9 cellular contexts compared by ENCODE assay signal in genomic region chr2:238159676-238160205, GRCh38. TPM values are rescaled to one million over a fixed set of nuclear protein-coding genes. Genes with fewer than 3 reads are reported as not detected.
DNase-seq lines count a peak whose midpoint lies in the region; ATAC-seq, FAIRE-seq and TF ChIP-seq lines count a peak whose summit lies in the region.
"Had no signal": no experiment of that assay in that cellular context is flagged by ENCODE, and none has a peak within 500 bp of the region (broad histone marks: within the 10 kb centered on the region; RNA-seq: fewer than 3 reads in every experiment).

No MANE protein-coding gene starts in this region.

- TF ChIP-seq CTCF in Panc1 (IDR thresholded peaks at IDR 0.05) = no peak
- TF ChIP-seq CTCF in epithelial cell of proximal tubule (conservative IDR thresholded peaks at IDR 0.05; ENCODE audit: low read depth, low read length) = no peak

- peaks cover 51% of the 10 kb centered on the region for H3K27me3 Mint-ChIP-seq in activated CD8-positive, alpha-beta memory T cell treated with anti-CD3 and anti-CD28 coated beads, Interleukin-2, amount 10 ng/mL, durations not matched to agents 7 days and 5 days

- H3K36me3 Mint-ChIP-seq in activated CD8-positive, alpha-beta memory T cell treated with anti-CD3 and anti-CD28 coated beads, Interleukin-2, amount 10 ng/mL, durations not matched to agents 7 days and 5 days = no peaks in the 10 kb centered on the region

- H3K36me3 ChIP-seq in Panc1 (ENCODE audit: control insufficient read depth, insufficient read depth, low read length) = no peaks in the 10 kb centered on the region

- POLR2A ChIA-PET in Panc1 (lab: Charles Lee) = interaction anchor here (0.6 kb wide), 1 partner anchor 81 kb away, joined by 3 read pairs; no protein-coding TSS in a partner anchor

- H3K4me1 Mint-ChIP-seq in activated CD8-positive, alpha-beta memory T cell treated with anti-CD3 and anti-CD28 coated beads, Interleukin-2, amount 10 ng/mL, durations not matched to agents 7 days and 5 days = peaks cover 4% of the 10 kb centered on the region

- H3K27ac ChIP-seq in Panc1 (ENCODE audit: low read length) = no peak overlapping the region

- CTCF ChIA-PET in activated CD8-positive, alpha-beta memory T cell treated with anti-CD3 and anti-CD28 coated beads, Interleukin-2, amount 10 ng/mL, durations not matched to agents 7 days and 5 days (lab: Charles Lee) = interaction anchor here (1.2 to 2.9 kb wide), 4 partner anchors 18 to 104 kb away, joined by 3 to 31 read pairs (median 3); no protein-coding TSS in a partner anchor
- CTCF ChIA-PET in Panc1 (lab: Charles Lee) = interaction anchor here (0.6 to 0.7 kb wide), 3 partner anchors 33 to 587 kb away, joined by 3 read pairs; no protein-coding TSS in a partner anchor

- intact Hi-C loops in Panc1 (cut with micrococcal nuclease; ENCODE audit: unreplicated experiment) = no loop called here

- peak overlapping the region; percentile 39 for H3K4me3 Mint-ChIP-seq in activated CD8-positive, alpha-beta memory T cell treated with anti-CD3 and anti-CD28 coated beads, Interleukin-2, amount 10 ng/mL, durations not matched to agents 7 days and 5 days

- peak overlapping the region; percentile 45 to 63 for H3K4me3 ChIP-seq in Panc1 (ENCODE audit: low read depth in 2 of 2, low read length in 2 of 2)
- peak overlapping the region; percentile 62 for H3K4me3 ChIP-seq in epithelial cell of proximal tubule (ENCODE audit: low read depth, low read length)
- peak overlapping the region; percentile 48 for H3K4me3 ChIP-seq in skeletal muscle cell (ENCODE audit: low read depth, low read length)

- DNase-seq in activated CD8-positive, alpha-beta memory T cell treated with anti-CD3 and anti-CD28 coated beads, Interleukin-2, amount 10 ng/mL, durations not matched to agents 7 days and 5 days = no peak
- DNase-seq in activated CD8-positive, alpha-beta memory T cell treated with anti-CD3 and anti-CD28 coated beads for 24 hours = no peak
- DNase-seq in Panc1 (ENCODE audit: low read depth, low spot score) = no peak
- DNase-seq in epithelial cell of proximal tubule (ENCODE audit: low read depth) = no peak
- DNase-seq in skeletal muscle cell (ENCODE audit: low read depth) = no peak
- DNase-seq in hippocampal formation (lab: John Stamatoyannopoulos, UW) = no peak
- DNase-seq in RCC 7860 (ENCODE audit: low spot score) = no peak
- DNase-seq in C1 segment of cervical spinal cord (lab: John Stamatoyannopoulos, UW) = no peak
- DNase-seq: NCI-H524 treated with DMSO at 0.1 percent for 48 hours had no signal

- H3K9me3 Mint-ChIP-seq in activated CD8-positive, alpha-beta memory T cell treated with anti-CD3 and anti-CD28 coated beads, Interleukin-2, amount 10 ng/mL, durations not matched to agents 7 days and 5 days (ENCODE audit: low read depth) = no peaks in the 10 kb centered on the region

- H3K27ac Mint-ChIP-seq in activated CD8-positive, alpha-beta memory T cell treated with anti-CD3 and anti-CD28 coated beads, Interleukin-2, amount 10 ng/mL, durations not matched to agents 7 days and 5 days = no peak overlapping the region

- in situ Hi-C loops in Panc1 (cut with HindIII; ENCODE audit: low pct_unique_long_range_greater_than_20kb, low sequenced_read_pairs) = no loop called here

- no peak for FAIRE-seq in RCC 7860 (lab: Jason Lieb, UNC)

- peaks cover 7% of the 10 kb centered on the region for H3K4me1 ChIP-seq in Panc1 (ENCODE audit: control insufficient read depth, insufficient read depth, low read length)

- no TSS peak for BruUV-seq in Panc1 (replicated peaks; lab: Mats Ljungman, UMichigan)

- H3K9me3 ChIP-seq in Panc1 (ENCODE audit: control insufficient read depth, insufficient read depth, low read depth, low read length) = no peaks in the 10 kb centered on the region

- H3K27me3 ChIP-seq in Panc1 (ENCODE audit: control insufficient read depth, insufficient read depth, low read length) = no peaks in the 10 kb centered on the region

- ATAC-seq in activated CD8-positive, alpha-beta memory T cell treated with anti-CD3 and anti-CD28 coated beads, Interleukin-2, amount 10 ng/mL, durations not matched to agents 7 days and 5 days = no peak
- ATAC-seq in Panc1 = no peak

RNA-seq across cellular contexts. Expression of gene ERFE, which starts 1.0 kb away (rescaled TPM):
- not detected for total RNA-seq in activated CD8-positive, alpha-beta memory T cell treated with anti-CD3 and anti-CD28 coated beads, Interleukin-2, amount 10 ng/mL, durations not matched to agents 7 days and 5 days
- total RNA-seq in Panc1 (2021; ENCODE audit: unreplicated experiment) (10.3 TPM), epithelial cell of proximal tubule (9.8 and 86.8 TPM in 2 replicates)
- 7.3 TPM for polyA plus RNA-seq in Panc1 (2012; ENCODE audit: insufficient read length)

RNA-seq across cellular contexts. Expression of gene KLHL30, which starts 21.3 kb away (rescaled TPM):
- not detected for total RNA-seq in activated CD8-positive, alpha-beta memory T cell treated with anti-CD3 and anti-CD28 coated beads, Interleukin-2, amount 10 ng/mL, durations not matched to agents 7 days and 5 days
- total RNA-seq in Panc1 (2021; ENCODE audit: unreplicated experiment) = 0.26 TPM
- 0.06 TPM for polyA plus RNA-seq in Panc1 (2012; ENCODE audit: insufficient read length)
- 0.72 and 1.7 TPM in 2 replicates for total RNA-seq in epithelial cell of proximal tubule

RNA-seq across cellular contexts. Expression of gene ILKAP, which starts 43.8 kb away (rescaled TPM):
- total RNA-seq in activated CD8-positive, alpha-beta memory T cell treated with anti-CD3 and anti-CD28 coated beads, Interleukin-2, amount 10 ng/mL, durations not matched to agents 7 days and 5 days = 10 to 100 TPM; 52.6 to 61.7 TPM
- total RNA-seq in Panc1 (2021; ENCODE audit: unreplicated experiment) (49.9 TPM), epithelial cell of proximal tubule (18.2 and 28.9 TPM in 2 replicates)
- 40.0 TPM for polyA plus RNA-seq in Panc1 (2012; ENCODE audit: insufficient read length)

RNA-seq across cellular contexts. Expression of gene ESPNL, which starts 59.6 kb away (rescaled TPM):
- under 1 TPM in 1 of 2 experiments, not detected in 1; 0.05 TPM for total RNA-seq in activated CD8-positive, alpha-beta memory T cell treated with anti-CD3 and anti-CD28 coated beads, Interleukin-2, amount 10 ng/mL, durations not matched to agents 7 days and 5 days
- total RNA-seq in Panc1 (2021; ENCODE audit: unreplicated experiment) (0.85 TPM), epithelial cell of proximal tubule (0.14 and 2.7 TPM in 2 replicates)
- polyA plus RNA-seq in Panc1 (2012; ENCODE audit: insufficient read length) = 1.5 TPM

Comparison
In these comparisons a context has a peak if more than half of its experiments do, and no peak if none do; other contexts are left out.
1. RNA of gene ERFE, which starts 1.0 kb away (total RNA-seq): 9.8 to 86.8 TPM in epithelial cell of proximal tubule and 10.3 TPM in Panc1 (single experiment); not detected in activated CD8-positive, alpha-beta memory T cell treated with anti-CD3 and anti-CD28 coated beads, Interleukin-2, amount 10 ng/mL, durations not matched to agents 7 days and 5 days; every median in the first group is over 10 times any median in the second.
2. Peak in every context shown above with its lines, with median percentiles within 50 percentile points of each other: H3K4me3 ChIP-seq.